17 cellular contexts compared by ENCODE assay signal in genomic region chr11:72576196-72576595, GRCh38.
DNase-seq lines count a peak whose midpoint lies in the region; TF ChIP-seq lines count a peak whose summit lies in the region.
"Had no signal": no experiment of that assay in that cellular context is flagged by ENCODE, and none has a peak within 500 bp of the region (broad histone marks: within the 10 kb centered on the region; RNA-seq: fewer than 3 reads in every experiment).

No MANE protein-coding gene starts in this region.

- DNase-seq in cardiac septum (ENCODE audit: low spot score) (peak; percentile 14), left ventricle myocardium inferior (no peak), neuronal stem cell (ENCODE audit: low spot score) (no peak), suprapubic skin (ENCODE audit: low spot score in 2 of 2) (peak; percentile 37 to 40), NCI-H345 (lab: John Stamatoyannopoulos, UW) (no peak), esophagus squamous epithelium (lab: John Stamatoyannopoulos, UW) (no peak)
- no peak for DNase-seq in stimulated activated CD4-positive, alpha-beta T cell treated with anti-CD3 and anti-CD28 coated beads, Interleukin-4, amount 100 ng/mL, for 4 hours
- DNase-seq: ACHN; C1 segment of cervical spinal cord; CD4-positive, alpha-beta memory T cell; COR-L47; DND-41; GDM1; HCEC 1CT; HFFc6 had no signal

- H3K79me1 ChIP-seq in neuronal stem cell (ENCODE audit: low read depth, low read length): no peaks in the 10 kb centered on the region

- H2AFZ ChIP-seq in neuronal stem cell (ENCODE audit: low read length): no peak overlapping the region

- H3K4me1 Mint-ChIP-seq in dendritic cell treated with granulocyte-macrophage colony-stimulating factor and Interleukin-4, amounts not matched to agents 40 ng/mL and 50 ng/mL, for 4 days (ENCODE audit: low read depth): peaks cover 35% of the 10 kb centered on the region

- H3K27ac ChIP-seq in left ventricle myocardium inferior (replicated peaks) (no peak overlapping the region), neuronal stem cell (replicated peaks; ENCODE audit: low read length) (no peak overlapping the region), suprapubic skin (no peak overlapping the region), esophagus squamous epithelium (no peak overlapping the region)

- no peak overlapping the region for H2BK120ac ChIP-seq in neuronal stem cell (ENCODE audit: low read depth, low read length)

- H3K4me3 ChIP-seq in left ventricle myocardium inferior (no peak overlapping the region), neuronal stem cell (ENCODE audit: low read length in 2 of 2) (no peak overlapping the region), suprapubic skin (no peak overlapping the region), esophagus squamous epithelium (no peak overlapping the region)

- peak overlapping the region; percentile 85 for H2AK5ac ChIP-seq in neuronal stem cell (ENCODE audit: low read depth, low read length)

- H3K27me3 Mint-ChIP-seq in dendritic cell treated with granulocyte-macrophage colony-stimulating factor and Interleukin-4, amounts not matched to agents 40 ng/mL and 50 ng/mL, for 4 days: peaks cover 48% of the 10 kb centered on the region

- no peak overlapping the region for H3K23ac ChIP-seq in neuronal stem cell (ENCODE audit: low read depth, low read length, poor library complexity)

- no peaks in the 10 kb centered on the region for H3K27me3 ChIP-seq in left ventricle myocardium inferior (ENCODE audit: low read depth)
- H3K27me3 ChIP-seq in neuronal stem cell (ENCODE audit: control insufficient read depth in 3 of 3, insufficient read depth in 3 of 3, low read depth in 1 of 3, low read length in 3 of 3): peaks cover 0 to 13% (median 3%) of the 10 kb centered on the region in 3 experiments
- H3K27me3 ChIP-seq in suprapubic skin: no peaks in the 10 kb centered on the region
- H3K27me3 ChIP-seq in esophagus squamous epithelium: peaks cover 0 to 9% (median 0%) of the 10 kb centered on the region in 4 donors

- no peak for TF ChIP-seq EP300 in suprapubic skin (IDR thresholded peaks at IDR 0.05)

- peak overlapping the region; percentile 1 for H3K27ac Mint-ChIP-seq in dendritic cell treated with granulocyte-macrophage colony-stimulating factor and Interleukin-4, amounts not matched to agents 40 ng/mL and 50 ng/mL, for 4 days
- H3K27ac Mint-ChIP-seq: B cell; CD4-positive, alpha-beta memory T cell; HFFc6 had no signal

- no peak overlapping the region for H3K9ac ChIP-seq in neuronal stem cell (ENCODE audit: low read depth, low read length, poor library complexity)

- no peaks in the 10 kb centered on the region for H3K36me3 Mint-ChIP-seq in dendritic cell treated with granulocyte-macrophage colony-stimulating factor and Interleukin-4, amounts not matched to agents 40 ng/mL and 50 ng/mL, for 4 days (ENCODE audit: low read depth)
- H3K36me3 Mint-ChIP-seq: CD4-positive, alpha-beta memory T cell had no signal

- no peak overlapping the region for H3K4me3 Mint-ChIP-seq in dendritic cell treated with granulocyte-macrophage colony-stimulating factor and Interleukin-4, amounts not matched to agents 40 ng/mL and 50 ng/mL, for 4 days
- H3K4me3 Mint-ChIP-seq: B cell; CD4-positive, alpha-beta memory T cell; HFFc6 had no signal

- intact Hi-C loops in cardiac septum (cut with DNase I) (no loop called here), left ventricle myocardium inferior (cut with micrococcal nuclease) (loop anchor here (10.0 kb wide), 1 partner anchor 101 kb away; no protein-coding TSS in a partner anchor), esophagus squamous epithelium (cut with DNase I) (no loop called here)
- intact Hi-C loops in dendritic cell treated with granulocyte-macrophage colony-stimulating factor and Interleukin-4, amounts not matched to agents 40 ng/mL and 50 ng/mL, for 4 days (cut with micrococcal nuclease): no loop called here

- H3K4ac ChIP-seq in neuronal stem cell (ENCODE audit: low read length): no peak overlapping the region

- no peaks in the 10 kb centered on the region for H3K9me3 ChIP-seq in left ventricle myocardium inferior (replicated peaks)
- no peaks in the 10 kb centered on the region for H3K9me3 ChIP-seq in neuronal stem cell (replicated peaks in 1 of 2; ENCODE audit: control insufficient read depth in 2 of 2, insufficient read depth in 1 of 2, low read depth in 1 of 2, low read length in 2 of 2)
- no peaks in the 10 kb centered on the region for H3K9me3 ChIP-seq in suprapubic skin
- H3K9me3 ChIP-seq in esophagus squamous epithelium: no peaks in the 10 kb centered on the region

- H2BK12ac ChIP-seq in neuronal stem cell (ENCODE audit: low read length): no peak overlapping the region

- TF ChIP-seq CTCF in left ventricle myocardium inferior (IDR thresholded peaks at IDR 0.05; ENCODE audit: borderline replicate concordance) (no peak), suprapubic skin (IDR thresholded peaks at IDR 0.05) (no peak), esophagus squamous epithelium (IDR thresholded peaks at IDR 0.05) (no peak)

- H3K18ac ChIP-seq in neuronal stem cell (ENCODE audit: low read length): peak overlapping the region; percentile 55

- H3K9me3 Mint-ChIP-seq in dendritic cell treated with granulocyte-macrophage colony-stimulating factor and Interleukin-4, amounts not matched to agents 40 ng/mL and 50 ng/mL, for 4 days: no peaks in the 10 kb centered on the region
- H3K9me3 Mint-ChIP-seq: CD4-positive, alpha-beta memory T cell; HFFc6 had no signal

- no peak overlapping the region for H4K91ac ChIP-seq in neuronal stem cell (ENCODE audit: low read depth, low read length, poor library complexity)

- no peak overlapping the region for H2BK5ac ChIP-seq in neuronal stem cell (ENCODE audit: low read length)

- no peak overlapping the region for H3K14ac ChIP-seq in neuronal stem cell (ENCODE audit: low read length)

- no peak overlapping the region for H3K4me2 ChIP-seq in neuronal stem cell (ENCODE audit: insufficient read depth, low read length, poor library complexity, severe bottlenecking)

- TF ChIP-seq POLR2A in suprapubic skin (IDR thresholded peaks at IDR 0.05): no peak
- TF ChIP-seq POLR2A in esophagus squamous epithelium (IDR thresholded peaks at IDR 0.05): no peak

- H3K36me3 ChIP-seq in left ventricle myocardium inferior (peaks cover 37% of the 10 kb centered on the region), neuronal stem cell (replicated peaks in 1 of 2; ENCODE audit: control insufficient read depth in 2 of 2, insufficient read depth in 2 of 2, low read length in 2 of 2) (no peaks in the 10 kb centered on the region), suprapubic skin (peaks cover 3% of the 10 kb centered on the region), esophagus squamous epithelium (peaks cover 0 to 52% (median 0%) of the 10 kb centered on the region in 3 donors)

- H3K4me1 ChIP-seq in left ventricle myocardium inferior: no peaks in the 10 kb centered on the region
- peaks cover 2 to 3% of the 10 kb centered on the region in 2 donors for H3K4me1 ChIP-seq in neuronal stem cell (ENCODE audit: control insufficient read depth in 2 of 2, insufficient read depth in 1 of 2, low read depth in 1 of 2, low read length in 2 of 2)
- no peaks in the 10 kb centered on the region for H3K4me1 ChIP-seq in suprapubic skin
- H3K4me1 ChIP-seq in esophagus squamous epithelium: peaks cover 0 to 10% (median 0%) of the 10 kb centered on the region in 3 donors

- no peak overlapping the region for H4K8ac ChIP-seq in neuronal stem cell (ENCODE audit: low read depth, low read length)

- WGBS in neuronal stem cell (ENCODE audit: extremely low coverage in 2 of 2, insufficient read length in 2 of 2, insufficient replicate concordance in 1 of 2), 2 donors: no CpG with 5 or more reads among the region's 7 CpGs
- WGBS in suprapubic skin: 90% methylated on average over 6 of the region's 7 CpGs
- WGBS in esophagus squamous epithelium, 2 donors: 79 to 86% methylated on average over 5 to 6 of the region's 7 CpGs

- no peak overlapping the region for H2BK15ac ChIP-seq in neuronal stem cell (ENCODE audit: low read length)

Comparison
In these comparisons a context has a peak if more than half of its experiments do, and no peak if none do; other contexts are left out.
1. DNase-seq: peak in cardiac septum (single experiment) and suprapubic skin (2 of 2); none in left ventricle myocardium inferior (single experiment), neuronal stem cell (single experiment), NCI-H345 (single experiment), esophagus squamous epithelium (single experiment) and stimulated activated CD4-positive, alpha-beta T cell treated with anti-CD3 and anti-CD28 coated beads, Interleukin-4, amount 100 ng/mL, for 4 hours (0 of 2).